20 cellular contexts compared by ENCODE assay signal in genomic region chr18:45046226-45046625, GRCh38.
DNase-seq lines count a peak whose midpoint lies in the region; ATAC-seq and TF ChIP-seq lines count a peak whose summit lies in the region.
"Had no signal": no experiment of that assay in that cellular context is flagged by ENCODE, and none has a peak within 500 bp of the region (broad histone marks: within the 10 kb centered on the region; RNA-seq: fewer than 3 reads in every experiment).

No MANE protein-coding gene starts in this region.

- ATAC-seq in GM21619 (IDR thresholded peaks at IDR 0.05; ENCODE audit: unreplicated experiment), result no peak
- ATAC-seq: Right ventricle myocardium inferior had no signal

- H3K4me1 Mint-ChIP-seq in nephron (peaks cover 68% of the 10 kb centered on the region), Calu3 (ENCODE audit: low read depth, unreplicated experiment) (no peaks in the 10 kb centered on the region)

- no TSS peak for BruUV-seq in Calu3 (replicated peaks; lab: Mats Ljungman, UMichigan)

- H3K9me3 Mint-ChIP-seq in nephron (no peaks in the 10 kb centered on the region), Calu3 (ENCODE audit: low read depth, unreplicated experiment) (no peaks in the 10 kb centered on the region)
- H3K9me3 Mint-ChIP-seq: IgD-negative memory B cell had no signal

- TF ChIP-seq CTCF in nephron (IDR thresholded peaks at IDR 0.05; ENCODE audit: unreplicated experiment in 3 of 3), result no peak
- no peak for TF ChIP-seq CTCF in Calu3 (IDR thresholded peaks at IDR 0.05; ENCODE audit: unreplicated experiment)

- CTCF ChIA-PET in Calu3 (lab: Charles Lee), result no interaction called here

- H3K36me3 Mint-ChIP-seq in nephron (ENCODE audit: low read depth), result peaks cover 57% of the 10 kb centered on the region
- no peaks in the 10 kb centered on the region for H3K36me3 Mint-ChIP-seq in Calu3 (ENCODE audit: insufficient read depth, unreplicated experiment)

- H3K4me3 Mint-ChIP-seq in nephron (no peak overlapping the region), Calu3 (ENCODE audit: low read depth, unreplicated experiment) (no peak overlapping the region)
- H3K4me3 Mint-ChIP-seq: B cell, IgD-negative memory B cell had no signal

- in situ Hi-C loops in G401 (cut with HindIII; ENCODE audit: low sequenced_read_pairs), result no loop called here

- intact Hi-C loops in Calu3 (cut with micrococcal nuclease; ENCODE audit: unreplicated experiment), result no loop called here

- no peaks in the 10 kb centered on the region for H3K27me3 Mint-ChIP-seq in nephron (ENCODE audit: low read depth)
- no peaks in the 10 kb centered on the region for H3K27me3 Mint-ChIP-seq in Calu3 (ENCODE audit: unreplicated experiment)
- H3K27me3 Mint-ChIP-seq: B cell, IgD-negative memory B cell had no signal

- DNase-seq in NCI-H146 (lab: John Stamatoyannopoulos, UW) (peak; percentile 22), NCI-H146 treated with DMSO at 0.1 percent for 48 hours (lab: John Stamatoyannopoulos, UW; ENCODE audit: unreplicated experiment) (no peak), G401 (ENCODE audit: low spot score) (peak; percentile 72), NCI-H446 (lab: John Stamatoyannopoulos, UW) (peak; percentile 38 to 83), Calu3 (no peak), SKM-1 treated with dmso at 0.1 percent for 144 hours (lab: John Stamatoyannopoulos, UW; ENCODE audit: unreplicated experiment) (no peak)
- DNase-seq: 8988T, DMS53, EL, GM23248, Karpas-422, MM.1S, NCI-H1092 treated with DMSO at 0.1 percent for 48 hours, NCI-H187, SW 1271 had no signal

- H3K27ac Mint-ChIP-seq in nephron, result peak overlapping the region in 2 of 3 experiments; percentile 31 to 42
- H3K27ac Mint-ChIP-seq in Calu3 (ENCODE audit: unreplicated experiment), result no peak overlapping the region
- H3K27ac Mint-ChIP-seq: B cell had no signal

Comparison
In these comparisons a context has a peak if more than half of its experiments do, and no peak if none do; other contexts are left out.
1. DNase-seq: peak in NCI-H146 (single experiment), G401 (single experiment) and NCI-H446 (2 of 2); none in NCI-H146 treated with DMSO at 0.1 percent for 48 hours (single experiment), Calu3 (single experiment) and SKM-1 treated with dmso at 0.1 percent for 144 hours (single experiment).